8 cellular contexts compared by ENCODE assay signal in genomic region chr9:76665966-76666365, GRCh38.
DNase-seq lines count a peak whose midpoint lies in the region; ATAC-seq and TF ChIP-seq lines count a peak whose summit lies in the region.
"Not testable (repeated sequence)": the region's sequence is repeated elsewhere in the genome, so short reads cannot be mapped to it uniquely, and the experiment has no call there.

No MANE protein-coding gene starts in this region.

- CTCF ChIA-PET in AG04449 (lab: Yijun Ruan, JAX), result interaction anchor here (1.7 to 13.6 kb wide), 2 partner anchors 37 to 273 kb away, joined by 4 to 179 read pairs; no protein-coding TSS in a partner anchor

- intact Hi-C loops in right cardiac atrium (cut with DNase I), result loop anchor here in 1 of 4 donors (5.0 kb wide), 1 partner anchor 36 kb away; no protein-coding TSS in a partner anchor
- intact Hi-C loops in posterior vena cava (cut with DNase I), result loop anchor here in 1 of 2 donors (5.0 kb wide), 1 partner anchor 36 kb away; no protein-coding TSS in a partner anchor

- H3K27me3 ChIP-seq in GM06990 (replicated peaks; ENCODE audit: control insufficient read depth, insufficient read depth, low read length); Karpas-422 (ENCODE audit: low read length); right cardiac atrium (ENCODE audit: control insufficient read depth, insufficient read depth): not testable (repeated sequence)

- not testable (repeated sequence) for H4K20me1 ChIP-seq in Karpas-422 (ENCODE audit: insufficient read depth, low read depth, low read length)

- H3K4me3 ChIP-seq in AG04449 (ENCODE audit: low read depth, low read length); GM06990 (replicated peaks; ENCODE audit: low read depth, low read length); Karpas-422 (ENCODE audit: low read length); right cardiac atrium (ENCODE audit: low read length): not testable (repeated sequence)

- WGBS in right cardiac atrium, result 71% methylated on average over 11 of the region's 11 CpGs

- not testable (repeated sequence) for H3K4me2 ChIP-seq in Karpas-422 (ENCODE audit: low read depth, low read length, poor library complexity, severe bottlenecking)

- H3K27ac ChIP-seq in Karpas-422 (ENCODE audit: low read length); right cardiac atrium (ENCODE audit: low read length): not testable (repeated sequence)

- H3K4me1 ChIP-seq in Karpas-422 (ENCODE audit: low read length); right cardiac atrium (ENCODE audit: control insufficient read depth, insufficient read depth, low read length): not testable (repeated sequence)

- not testable (repeated sequence) for ATAC-seq in right cardiac atrium

- not testable (repeated sequence) for H3K9ac ChIP-seq in Karpas-422 (ENCODE audit: low read length)

- not testable (repeated sequence) for H3K79me2 ChIP-seq in Karpas-422 (ENCODE audit: low read length)

- not testable (repeated sequence) for H2AFZ ChIP-seq in Karpas-422 (ENCODE audit: low read length)

- TF ChIP-seq CTCF in AG04449 (IDR thresholded peaks at IDR 0.05; ENCODE audit: insufficient read depth, low read length, missing control alignments) (peak; percentile 2), GM06990 (IDR thresholded peaks at IDR 0.05; ENCODE audit: insufficient read depth, low read length, poor library complexity, severe bottlenecking) (peak; percentile 58)

- not testable (repeated sequence) for H3K9me3 ChIP-seq in Karpas-422 (ENCODE audit: low read length); right cardiac atrium (ENCODE audit: control insufficient read depth, low read length)

- not testable (repeated sequence) for H3K36me3 ChIP-seq in GM06990 (ENCODE audit: control insufficient read depth, insufficient read depth, low read length); Karpas-422 (ENCODE audit: insufficient read depth, low read length)

- not testable (repeated sequence) for H3K9me2 ChIP-seq in Karpas-422 (replicated peaks; ENCODE audit: insufficient read depth, low read length)

- POLR2A ChIA-PET in AG04449 (lab: Yijun Ruan, JAX), result not testable (repeated sequence)

- not testable (repeated sequence) for DNase-seq in AG04449 (ENCODE audit: low read depth, low spot score); GM06990 (ENCODE audit: extremely low read depth, insufficient read length)
- DNase-seq in Karpas-422, result peak; percentile 65
- DNase-seq in OCI-M1 (lab: John Stamatoyannopoulos, UW), result peak; percentile 68
- peak; percentile 25 for DNase-seq in activated CD4-positive, alpha-beta T cell treated with anti-CD3 and anti-CD28 coated beads for 48 hours
- DNase-seq in ecto neural progenitor cell (ENCODE audit: low spot score), result peak; percentile 57
- DNase-seq in right cardiac atrium, result peak; percentile 40 to 79 (median 68)
- DNase-seq in posterior vena cava (ENCODE audit: low spot score), result peak; percentile 86
